Comparison of ENCODE assay signal across 1 cellular context in the genomic region with DNA sequence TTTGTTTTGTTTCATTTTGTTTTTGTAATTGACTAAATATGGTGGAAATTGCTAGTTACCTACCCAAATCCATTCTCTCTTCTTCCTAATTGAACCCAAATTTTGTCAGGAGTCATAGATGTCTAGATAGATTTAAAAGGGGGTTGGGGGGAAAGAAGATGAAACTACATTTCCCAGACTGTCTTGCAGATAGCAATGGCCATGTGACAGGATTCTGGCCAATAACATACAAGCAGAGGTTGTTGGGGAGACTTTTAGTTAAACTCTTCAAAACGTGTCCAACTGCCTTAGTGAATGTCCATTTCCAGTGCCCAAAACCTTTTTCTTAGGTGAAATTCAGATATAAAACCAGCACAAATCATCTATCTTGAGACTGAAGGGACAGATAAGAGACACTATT.
TF ChIP-seq lines count a peak whose summit lies in the region.

No MANE protein-coding gene starts in this region.

TF ChIP-seq in GM23338, 12 proteins besides CTCF, POLR2A, EP300 and RAD21 (continued from another document):
- no peak for TF ChIP-seq JUNB (IDR thresholded peaks at IDR 0.05; ENCODE audit: unreplicated experiment)
- TF ChIP-seq, protein P1, sequence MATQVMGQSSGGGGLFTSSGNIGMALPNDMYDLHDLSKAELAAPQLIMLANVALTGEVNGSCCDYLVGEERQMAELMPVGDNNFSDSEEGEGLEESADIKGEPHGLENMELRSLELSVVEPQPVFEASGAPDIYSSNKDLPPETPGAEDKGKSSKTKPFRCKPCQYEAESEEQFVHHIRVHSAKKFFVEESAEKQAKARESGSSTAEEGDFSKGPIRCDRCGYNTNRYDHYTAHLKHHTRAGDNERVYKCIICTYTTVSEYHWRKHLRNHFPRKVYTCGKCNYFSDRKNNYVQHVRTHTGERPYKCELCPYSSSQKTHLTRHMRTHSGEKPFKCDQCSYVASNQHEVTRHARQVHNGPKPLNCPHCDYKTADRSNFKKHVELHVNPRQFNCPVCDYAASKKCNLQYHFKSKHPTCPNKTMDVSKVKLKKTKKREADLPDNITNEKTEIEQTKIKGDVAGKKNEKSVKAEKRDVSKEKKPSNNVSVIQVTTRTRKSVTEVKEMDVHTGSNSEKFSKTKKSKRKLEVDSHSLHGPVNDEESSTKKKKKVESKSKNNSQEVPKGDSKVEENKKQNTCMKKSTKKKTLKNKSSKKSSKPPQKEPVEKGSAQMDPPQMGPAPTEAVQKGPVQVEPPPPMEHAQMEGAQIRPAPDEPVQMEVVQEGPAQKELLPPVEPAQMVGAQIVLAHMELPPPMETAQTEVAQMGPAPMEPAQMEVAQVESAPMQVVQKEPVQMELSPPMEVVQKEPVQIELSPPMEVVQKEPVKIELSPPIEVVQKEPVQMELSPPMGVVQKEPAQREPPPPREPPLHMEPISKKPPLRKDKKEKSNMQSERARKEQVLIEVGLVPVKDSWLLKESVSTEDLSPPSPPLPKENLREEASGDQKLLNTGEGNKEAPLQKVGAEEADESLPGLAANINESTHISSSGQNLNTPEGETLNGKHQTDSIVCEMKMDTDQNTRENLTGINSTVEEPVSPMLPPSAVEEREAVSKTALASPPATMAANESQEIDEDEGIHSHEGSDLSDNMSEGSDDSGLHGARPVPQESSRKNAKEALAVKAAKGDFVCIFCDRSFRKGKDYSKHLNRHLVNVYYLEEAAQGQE (IDR thresholded peaks at IDR 0.05; ENCODE audit: unreplicated experiment), result no peak
- no peak for TF ChIP-seq NANOG (IDR thresholded peaks at IDR 0.05; ENCODE audit: borderline replicate concordance)
- no peak for TF ChIP-seq EZH2 (IDR thresholded peaks at IDR 0.05; ENCODE audit: low read depth, unreplicated experiment)
- no peak for TF ChIP-seq STAT1 (IDR thresholded peaks at IDR 0.05; ENCODE audit: unreplicated experiment)
- TF ChIP-seq, protein P2, sequence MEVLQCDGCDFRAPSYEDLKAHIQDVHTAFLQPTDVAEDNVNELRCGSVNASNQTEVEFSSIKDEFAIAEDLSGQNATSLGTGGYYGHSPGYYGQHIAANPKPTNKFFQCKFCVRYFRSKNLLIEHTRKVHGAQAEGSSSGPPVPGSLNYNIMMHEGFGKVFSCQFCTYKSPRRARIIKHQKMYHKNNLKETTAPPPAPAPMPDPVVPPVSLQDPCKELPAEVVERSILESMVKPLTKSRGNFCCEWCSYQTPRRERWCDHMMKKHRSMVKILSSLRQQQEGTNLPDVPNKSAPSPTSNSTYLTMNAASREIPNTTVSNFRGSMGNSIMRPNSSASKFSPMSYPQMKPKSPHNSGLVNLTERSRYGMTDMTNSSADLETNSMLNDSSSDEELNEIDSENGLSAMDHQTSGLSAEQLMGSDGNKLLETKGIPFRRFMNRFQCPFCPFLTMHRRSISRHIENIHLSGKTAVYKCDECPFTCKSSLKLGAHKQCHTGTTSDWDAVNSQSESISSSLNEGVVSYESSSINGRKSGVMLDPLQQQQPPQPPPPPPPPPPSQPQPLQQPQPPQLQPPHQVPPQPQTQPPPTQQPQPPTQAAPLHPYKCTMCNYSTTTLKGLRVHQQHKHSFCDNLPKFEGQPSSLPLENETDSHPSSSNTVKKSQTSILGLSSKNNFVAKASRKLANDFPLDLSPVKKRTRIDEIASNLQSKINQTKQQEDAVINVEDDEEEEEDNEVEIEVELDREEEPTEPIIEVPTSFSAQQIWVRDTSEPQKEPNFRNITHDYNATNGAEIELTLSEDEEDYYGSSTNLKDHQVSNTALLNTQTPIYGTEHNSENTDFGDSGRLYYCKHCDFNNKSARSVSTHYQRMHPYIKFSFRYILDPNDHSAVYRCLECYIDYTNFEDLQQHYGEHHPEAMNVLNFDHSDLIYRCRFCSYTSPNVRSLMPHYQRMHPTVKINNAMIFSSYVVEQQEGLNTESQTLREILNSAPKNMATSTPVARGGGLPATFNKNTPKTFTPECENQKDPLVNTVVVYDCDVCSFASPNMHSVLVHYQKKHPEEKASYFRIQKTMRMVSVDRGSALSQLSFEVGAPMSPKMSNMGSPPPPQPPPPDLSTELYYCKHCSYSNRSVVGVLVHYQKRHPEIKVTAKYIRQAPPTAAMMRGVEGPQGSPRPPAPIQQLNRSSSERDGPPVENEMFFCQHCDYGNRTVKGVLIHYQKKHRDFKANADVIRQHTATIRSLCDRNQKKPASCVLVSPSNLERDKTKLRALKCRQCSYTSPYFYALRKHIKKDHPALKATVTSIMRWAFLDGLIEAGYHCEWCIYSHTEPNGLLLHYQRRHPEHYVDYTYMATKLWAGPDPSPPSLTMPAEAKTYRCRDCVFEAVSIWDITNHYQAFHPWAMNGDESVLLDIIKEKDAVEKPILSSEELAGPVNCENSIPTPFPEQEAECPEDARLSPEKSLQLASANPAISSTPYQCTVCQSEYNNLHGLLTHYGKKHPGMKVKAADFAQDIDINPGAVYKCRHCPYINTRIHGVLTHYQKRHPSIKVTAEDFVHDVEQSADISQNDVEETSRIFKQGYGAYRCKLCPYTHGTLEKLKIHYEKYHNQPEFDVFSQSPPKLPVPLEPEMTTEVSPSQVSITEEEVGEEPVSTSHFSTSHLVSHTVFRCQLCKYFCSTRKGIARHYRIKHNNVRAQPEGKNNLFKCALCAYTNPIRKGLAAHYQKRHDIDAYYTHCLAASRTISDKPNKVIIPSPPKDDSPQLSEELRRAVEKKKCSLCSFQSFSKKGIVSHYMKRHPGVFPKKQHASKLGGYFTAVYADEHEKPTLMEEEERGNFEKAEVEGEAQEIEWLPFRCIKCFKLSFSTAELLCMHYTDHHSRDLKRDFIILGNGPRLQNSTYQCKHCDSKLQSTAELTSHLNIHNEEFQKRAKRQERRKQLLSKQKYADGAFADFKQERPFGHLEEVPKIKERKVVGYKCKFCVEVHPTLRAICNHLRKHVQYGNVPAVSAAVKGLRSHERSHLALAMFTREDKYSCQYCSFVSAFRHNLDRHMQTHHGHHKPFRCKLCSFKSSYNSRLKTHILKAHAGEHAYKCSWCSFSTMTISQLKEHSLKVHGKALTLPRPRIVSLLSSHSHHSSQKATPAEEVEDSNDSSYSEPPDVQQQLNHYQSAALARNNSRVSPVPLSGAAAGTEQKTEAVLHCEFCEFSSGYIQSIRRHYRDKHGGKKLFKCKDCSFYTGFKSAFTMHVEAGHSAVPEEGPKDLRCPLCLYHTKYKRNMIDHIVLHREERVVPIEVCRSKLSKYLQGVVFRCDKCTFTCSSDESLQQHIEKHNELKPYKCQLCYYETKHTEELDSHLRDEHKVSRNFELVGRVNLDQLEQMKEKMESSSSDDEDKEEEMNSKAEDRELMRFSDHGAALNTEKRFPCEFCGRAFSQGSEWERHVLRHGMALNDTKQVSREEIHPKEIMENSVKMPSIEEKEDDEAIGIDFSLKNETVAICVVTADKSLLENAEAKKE (CRISPR knock-in tag; IDR thresholded peaks at IDR 0.05), result no peak
- no peak for TF ChIP-seq ZNF331 (CRISPR knock-in tag; IDR thresholded peaks at IDR 0.05; ENCODE audit: low read depth)
- no peak for TF ChIP-seq POLR2AphosphoS5 (IDR thresholded peaks at IDR 0.05; ENCODE audit: low read depth)
